9 cellular contexts compared by ENCODE assay signal in genomic region chr17:47203984-47204721, GRCh38. TPM values are rescaled to one million over a fixed set of nuclear protein-coding genes. Genes with fewer than 3 reads are reported as not detected.
DNase-seq lines count a peak whose midpoint lies in the region; FAIRE-seq and TF ChIP-seq lines count a peak whose summit lies in the region.
"Had no signal": no experiment of that assay in that cellular context is flagged by ENCODE, and none has a peak within 500 bp of the region (broad histone marks: within the 10 kb centered on the region; RNA-seq: fewer than 3 reads in every experiment).

No MANE protein-coding gene starts in this region.

- no peaks in the 10 kb centered on the region for H3K9me3 ChIP-seq in ovary

- TF ChIP-seq POLR2A in ovary (IDR thresholded peaks at IDR 0.05): no peak

- H3K4me3 ChIP-seq in choroid plexus epithelial cell (ENCODE audit: low read depth, low read length): no peak overlapping the region
- no peak overlapping the region for H3K4me3 ChIP-seq in ovary

- TF ChIP-seq CTCF in choroid plexus epithelial cell (conservative IDR thresholded peaks at IDR 0.05; ENCODE audit: low read depth, low read length): no peak
- TF ChIP-seq CTCF in ovary (IDR thresholded peaks at IDR 0.05): no peak

- H3K36me3 ChIP-seq in ovary: no peaks in the 10 kb centered on the region

- FAIRE-seq in GM19239 (lab: Jason Lieb, UNC): peak; percentile 92

- no peak for TF ChIP-seq EP300 in ovary (IDR thresholded peaks at IDR 0.05)

- H3K4me1 ChIP-seq in ovary (ENCODE audit: insufficient read depth): peaks cover 9% of the 10 kb centered on the region

- intact Hi-C loops in ovary (cut with DNase I): no loop called here

- DNase-seq in GM19239 (ENCODE audit: insufficient read length, low spot score) (no peak), T-helper 22 cell (ENCODE audit: low read depth) (peak; percentile 30), choroid plexus epithelial cell (ENCODE audit: low read depth) (peak; percentile 25), NCI-H2196 treated with DMSO at 0.1 percent for 48 hours (lab: John Stamatoyannopoulos, UW; ENCODE audit: unreplicated experiment) (no peak), medulla oblongata (ENCODE audit: extremely low spot score) (no peak), NCI-H2029 treated with DMSO at 0.1 percent for 48 hours (lab: John Stamatoyannopoulos, UW) (no peak), ovary (no peak)
- peak; percentile 26 for DNase-seq in stimulated activated CD4-positive, alpha-beta T cell treated with anti-CD3 and anti-CD28 coated beads, Interleukin-4, amount 100 ng/mL, for 1 hour

- no peaks in the 10 kb centered on the region for H3K27me3 ChIP-seq in ovary

- peak overlapping the region in 1 of 2 donors; percentile 72 for H3K27ac ChIP-seq in ovary

- WGBS in ovary, 3 donors: 79 to 86% (median 86%) methylated on average over 6 of the region's 6 CpGs

RNA-seq across cellular contexts. Expression of gene MYL4, which starts 5.0 kb away (rescaled TPM):
- total RNA-seq in ovary: under 1 TPM in 2 of 7 donors, not detected in 5; 0.33 to 0.79 TPM
- under 1 TPM; 0.28 to 0.41 TPM for polyA plus RNA-seq in ovary
- polyA plus RNA-seq: neural cell had no signal

RNA-seq across cellular contexts. Expression of gene CDC27, which starts 15.1 kb away (rescaled TPM):
- 10 to 100 TPM; 29.8 to 76.8 (median 64.6) TPM for total RNA-seq in ovary
- polyA plus RNA-seq in ovary: 10 to 100 TPM; 20.5 to 37.8 TPM

RNA-seq across cellular contexts. Expression of gene ITGB3, which starts 49.5 kb away (rescaled TPM):
- total RNA-seq in ovary: 1 to 10 TPM; 1.7 to 7.7 (median 2.9) TPM
- polyA plus RNA-seq in ovary: 1 to 10 TPM; 2.8 to 9.4 TPM
- polyA plus RNA-seq: neural cell had no signal

Comparison
In these comparisons a context has a peak if more than half of its experiments do, and no peak if none do; other contexts are left out.
1. DNase-seq: peak in T-helper 22 cell (single experiment), choroid plexus epithelial cell (single experiment) and stimulated activated CD4-positive, alpha-beta T cell treated with anti-CD3 and anti-CD28 coated beads, Interleukin-4, amount 100 ng/mL, for 1 hour (single experiment); none in GM19239 (single experiment), NCI-H2196 treated with DMSO at 0.1 percent for 48 hours (single experiment), medulla oblongata (single experiment), NCI-H2029 treated with DMSO at 0.1 percent for 48 hours (single experiment) and ovary (0 of 5).